In the genomic region with DNA sequence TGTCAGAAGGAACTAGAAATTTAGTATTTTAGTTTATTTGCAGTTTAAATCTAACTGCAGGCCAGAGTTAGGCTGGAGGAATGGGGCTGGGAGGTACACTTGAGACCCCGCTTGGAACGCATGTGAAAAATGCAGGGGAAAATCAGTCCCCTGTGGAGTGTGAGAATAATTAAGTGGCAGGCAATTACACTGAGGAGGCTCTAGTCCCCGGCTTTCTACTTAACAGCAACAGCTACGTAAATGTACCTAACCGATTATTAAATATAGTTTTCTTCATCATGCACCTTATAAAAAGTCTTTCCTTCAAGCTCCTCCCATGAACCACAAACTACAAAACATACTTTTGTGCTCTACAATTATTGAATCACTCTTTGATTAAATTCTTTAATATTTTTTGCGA, we compare ENCODE assay signal across 8 cellular contexts. TPM values are rescaled to one million over a fixed set of nuclear protein-coding genes. Genes with fewer than 3 reads are reported as not detected.
A peak's percentile ranks its signal among the peaks of the same experiment; 100 is the strongest.
DNase-seq lines count a peak whose midpoint lies in the region; ATAC-seq and TF ChIP-seq lines count a peak whose summit lies in the region.

No MANE protein-coding gene starts in this region.

- H3K36me3 Mint-ChIP-seq in activated naive CD4-positive, alpha-beta T cell treated with anti-CD3 and anti-CD28 coated beads for 36 hours (ENCODE audit: low read depth): peaks cover 37% of the 10 kb centered on the region
- peaks cover 42% of the 10 kb centered on the region for H3K36me3 Mint-ChIP-seq in neural progenitor cell

- H3K27me3 Mint-ChIP-seq in activated naive CD4-positive, alpha-beta T cell treated with anti-CD3 and anti-CD28 coated beads for 36 hours (ENCODE audit: low read depth): no peaks in the 10 kb centered on the region
- peaks cover 3% of the 10 kb centered on the region for H3K27me3 Mint-ChIP-seq in neural progenitor cell (ENCODE audit: insufficient read depth, low read depth)

- CTCF ChIA-PET in activated naive CD4-positive, alpha-beta T cell treated with anti-CD3 and anti-CD28 coated beads for 36 hours (lab: Charles Lee): interaction anchor here (1.5 kb wide), 1 partner anchor 12 kb away, joined by 4 read pairs; no protein-coding TSS in a partner anchor

- H3K79me2 ChIP-seq in neural progenitor cell (ENCODE audit: low read depth): peaks cover 55% of the 10 kb centered on the region

- no peak for TF ChIP-seq POLR2A in esophagus muscularis mucosa (IDR thresholded peaks at IDR 0.05; ENCODE audit: low read depth)

- H3K4me3 ChIP-seq in esophagus muscularis mucosa: peak overlapping the region; percentile 70 to 92 (median 80)
- peak overlapping the region; percentile 87 for H3K4me3 ChIP-seq in neural progenitor cell

- no peak for TF ChIP-seq EP300 in esophagus muscularis mucosa (IDR thresholded peaks at IDR 0.05)

- no peaks in the 10 kb centered on the region for H3F3A ChIP-seq in neural progenitor cell (ENCODE audit: low read depth)

- H4K20me1 ChIP-seq in neural progenitor cell (ENCODE audit: low read depth): no peaks in the 10 kb centered on the region

- TF ChIP-seq CTCF in esophagus muscularis mucosa (IDR thresholded peaks at IDR 0.05) (no peak), neural progenitor cell (IDR thresholded peaks at IDR 0.05) (no peak)

- H3K27ac ChIP-seq in esophagus muscularis mucosa (replicated peaks in 1 of 4): peak overlapping the region; percentile 93 to 98 (median 97)
- peak overlapping the region; percentile 98 for H3K27ac ChIP-seq in neural progenitor cell

- H2AFZ ChIP-seq in neural progenitor cell (replicated peaks): peak overlapping the region; percentile 86

- no peak for DNase-seq in activated naive CD4-positive, alpha-beta T cell treated with anti-CD3 and anti-CD28 coated beads for 36 hours
- no peak for DNase-seq in activated naive CD4-positive, alpha-beta T cell (lab: John Stamatoyannopoulos, UW)
- DNase-seq in SK-N-DZ (ENCODE audit: low spot score) (peak; percentile 10), esophagus muscularis mucosa (ENCODE audit: extremely low spot score) (no peak), neural progenitor cell (ENCODE audit: low spot score) (peak; percentile 68), GM19238 (ENCODE audit: insufficient read length, low spot score) (no peak)
- DNase-seq in activated CD4-positive, alpha-beta T cell treated with anti-CD3 and anti-CD28 coated beads, Interleukin-2, amount 50 U/mL, for 4 hours: no peak

- H3K9me3 Mint-ChIP-seq in activated naive CD4-positive, alpha-beta T cell treated with anti-CD3 and anti-CD28 coated beads for 36 hours: peaks cover 9% of the 10 kb centered on the region
- H3K9me3 Mint-ChIP-seq in neural progenitor cell: peaks cover 62% of the 10 kb centered on the region

- no peaks in the 10 kb centered on the region for H3K9me3 ChIP-seq in esophagus muscularis mucosa
- peaks cover 8% of the 10 kb centered on the region for H3K9me3 ChIP-seq in neural progenitor cell (ENCODE audit: low read depth)

- WGBS in esophagus muscularis mucosa: 4% methylated on average over 6 of the region's 6 CpGs

- peak overlapping the region; percentile 95 for H3K4me2 ChIP-seq in neural progenitor cell

- peak overlapping the region; percentile 98 for H3K27ac Mint-ChIP-seq in activated naive CD4-positive, alpha-beta T cell treated with anti-CD3 and anti-CD28 coated beads for 36 hours
- peak overlapping the region; percentile 99 for H3K27ac Mint-ChIP-seq in neural progenitor cell

- H3K36me3 ChIP-seq in esophagus muscularis mucosa: peaks cover 0 to 17% (median 9%) of the 10 kb centered on the region in 4 donors
- peaks cover 7% of the 10 kb centered on the region for H3K36me3 ChIP-seq in neural progenitor cell

- ATAC-seq in HG02642 (IDR thresholded peaks at IDR 0.05; ENCODE audit: poor library complexity, unreplicated experiment): no peak

- intact Hi-C loops in activated naive CD4-positive, alpha-beta T cell treated with anti-CD3 and anti-CD28 coated beads for 36 hours (cut with micrococcal nuclease): loop anchor here (2.0 to 5.0 kb wide), 6 partner anchors 146 to 508 kb away; a partner anchor contains a TSS
- intact Hi-C loops in esophagus muscularis mucosa (cut with DNase I): loop anchor here (2.0 kb wide), 1 partner anchor 68 kb away; a partner anchor contains a TSS

- H3K9ac ChIP-seq in neural progenitor cell: peak overlapping the region; percentile 95

- peak overlapping the region; percentile 98 for H3K4me3 Mint-ChIP-seq in activated naive CD4-positive, alpha-beta T cell treated with anti-CD3 and anti-CD28 coated beads for 36 hours
- peak overlapping the region; percentile 96 for H3K4me3 Mint-ChIP-seq in neural progenitor cell

- peaks cover 38% of the 10 kb centered on the region for H3K4me1 Mint-ChIP-seq in activated naive CD4-positive, alpha-beta T cell treated with anti-CD3 and anti-CD28 coated beads for 36 hours (ENCODE audit: low read depth)
- H3K4me1 Mint-ChIP-seq in neural progenitor cell: peaks cover 6% of the 10 kb centered on the region

- peaks cover 12 to 29% (median 22%) of the 10 kb centered on the region in 4 donors for H3K4me1 ChIP-seq in esophagus muscularis mucosa
- peaks cover 5% of the 10 kb centered on the region for H3K4me1 ChIP-seq in neural progenitor cell

- no peaks in the 10 kb centered on the region for H3K27me3 ChIP-seq in esophagus muscularis mucosa
- no peaks in the 10 kb centered on the region for H3K27me3 ChIP-seq in neural progenitor cell

RNA-seq across cellular contexts. Expression of a gene that starts 0.8 kb away (rescaled TPM):
- 10 to 100 TPM in 1 of 2 experiments, 1 to 10 TPM in 1; 7.8 to 10.9 TPM for total RNA-seq in activated naive CD4-positive, alpha-beta T cell treated with anti-CD3 and anti-CD28 coated beads for 36 hours
- 6.9 and 7.4 TPM in 2 replicates for polyA plus RNA-seq in SK-N-DZ (2014; cell fraction: cytosol; rRNA removed)
- 10.2 and 30.4 TPM in 2 replicates for polyA plus RNA-seq in SK-N-DZ (2014; cell fraction: nucleus; rRNA removed)
- total RNA-seq in esophagus muscularis mucosa: 10 to 100 TPM in 1 of 4 donors, 1 to 10 TPM in 3; 5.2 to 15.8 (median 8.4) TPM
- 25.0 and 35.9 TPM in 2 replicates for total RNA-seq in neural progenitor cell (ENCODE audit: low replicate concordance)

RNA-seq across cellular contexts. Expression of a gene that starts 30.4 kb away (rescaled TPM):
- total RNA-seq in activated naive CD4-positive, alpha-beta T cell treated with anti-CD3 and anti-CD28 coated beads for 36 hours: 10 to 100 TPM; 16.6 to 17.1 TPM
- 92.9 and 96.4 TPM in 2 replicates for polyA plus RNA-seq in SK-N-DZ (2014; cell fraction: cytosol; rRNA removed)
- polyA plus RNA-seq in SK-N-DZ (2014; cell fraction: nucleus; rRNA removed): 71.2 and 90.5 TPM in 2 replicates
- total RNA-seq in esophagus muscularis mucosa (1 to 10 TPM; 2.7 to 4.8 (median 3.0) TPM), neural progenitor cell (ENCODE audit: low replicate concordance) (180 and 268 TPM in 2 replicates)

Comparison
In these comparisons a context has a peak if more than half of its experiments do, and no peak if none do; other contexts are left out.
1. DNase-seq: peak in SK-N-DZ (single experiment) and neural progenitor cell (single experiment); none in activated naive CD4-positive, alpha-beta T cell treated with anti-CD3 and anti-CD28 coated beads for 36 hours (single experiment), activated naive CD4-positive, alpha-beta T cell (0 of 4), esophagus muscularis mucosa (single experiment), GM19238 (single experiment) and activated CD4-positive, alpha-beta T cell treated with anti-CD3 and anti-CD28 coated beads, Interleukin-2, amount 50 U/mL, for 4 hours (0 of 2).